ENCODE assay signal across 1 cellular context in the genomic region with DNA sequence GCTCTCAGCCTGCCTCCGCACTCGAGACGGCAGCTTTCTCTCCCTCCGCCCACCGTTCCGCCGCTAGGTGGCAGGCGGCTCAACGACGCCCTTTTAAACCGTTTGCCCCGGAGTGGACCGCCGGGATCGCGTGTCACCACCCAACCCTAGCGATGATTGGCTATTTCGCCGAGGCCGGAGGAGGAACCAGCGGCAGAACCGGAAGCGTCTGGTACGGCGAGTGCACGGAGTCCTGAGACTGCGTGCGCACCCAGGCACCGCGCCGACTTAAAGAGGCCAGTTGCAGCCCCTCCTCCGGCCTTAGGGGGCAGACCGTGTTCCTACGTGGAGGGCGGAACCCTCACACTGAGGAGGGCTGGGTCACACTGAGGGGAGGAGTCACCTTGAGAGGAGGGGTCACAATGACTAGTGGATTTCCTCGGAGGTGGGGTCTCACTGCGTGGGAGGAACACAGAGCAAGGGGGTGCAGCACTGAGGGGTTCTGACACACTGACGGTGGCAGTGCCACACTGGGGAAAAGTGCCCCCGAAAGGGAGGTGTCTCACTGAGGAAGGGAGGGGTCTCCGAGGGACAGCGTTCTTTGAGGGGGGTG.
A peak's percentile ranks its signal among the peaks of the same experiment; 100 is the strongest.
TF ChIP-seq lines count a peak whose summit lies in the region.

No MANE protein-coding gene starts in this region.

TF ChIP-seq in HEK293, 187 proteins besides CTCF, POLR2A, EP300 and RAD21 (continued from another document and continues in another):
- TF ChIP-seq, protein P1, sequence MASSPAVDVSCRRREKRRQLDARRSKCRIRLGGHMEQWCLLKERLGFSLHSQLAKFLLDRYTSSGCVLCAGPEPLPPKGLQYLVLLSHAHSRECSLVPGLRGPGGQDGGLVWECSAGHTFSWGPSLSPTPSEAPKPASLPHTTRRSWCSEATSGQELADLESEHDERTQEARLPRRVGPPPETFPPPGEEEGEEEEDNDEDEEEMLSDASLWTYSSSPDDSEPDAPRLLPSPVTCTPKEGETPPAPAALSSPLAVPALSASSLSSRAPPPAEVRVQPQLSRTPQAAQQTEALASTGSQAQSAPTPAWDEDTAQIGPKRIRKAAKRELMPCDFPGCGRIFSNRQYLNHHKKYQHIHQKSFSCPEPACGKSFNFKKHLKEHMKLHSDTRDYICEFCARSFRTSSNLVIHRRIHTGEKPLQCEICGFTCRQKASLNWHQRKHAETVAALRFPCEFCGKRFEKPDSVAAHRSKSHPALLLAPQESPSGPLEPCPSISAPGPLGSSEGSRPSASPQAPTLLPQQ (tag by site-specific recombination; IDR thresholded peaks at IDR 0.05): peak; percentile 98
- TF ChIP-seq ZNF157 (tag by site-specific recombination; IDR thresholded peaks at IDR 0.05) (no peak), ZFHX2 (tag by site-specific recombination; conservative IDR thresholded peaks at IDR 0.05) (no peak; the same call in none of the 2 replicates), ZBTB48 (tag by site-specific recombination; IDR thresholded peaks at IDR 0.05) (no peak; the same call in none of the 2 replicates), SP2 (tag by site-specific recombination; IDR thresholded peaks at IDR 0.05) (peak; percentile 93), ZNF76 (tag by site-specific recombination; IDR thresholded peaks at IDR 0.05; ENCODE audit: borderline replicate concordance, low read depth) (peak; percentile 63; the same call in 1 of the 2 replicates), ZXDB (tag by site-specific recombination; IDR thresholded peaks at IDR 0.05) (peak; percentile 38; the same call in 1 of the 2 replicates), ZNF660 (tag by site-specific recombination; IDR thresholded peaks at IDR 0.05) (peak; percentile 61; the same call in 1 of the 2 replicates), ZNF549 (tag by site-specific recombination; IDR thresholded peaks at IDR 0.05) (no peak), SCRT2 (tag by site-specific recombination; IDR thresholded peaks at IDR 0.05) (no peak), ZNF175 (tag by site-specific recombination; IDR thresholded peaks at IDR 0.05) (no peak), ZNF19 (tag by site-specific recombination; IDR thresholded peaks at IDR 0.05; ENCODE audit: low read depth) (no peak), ZNF521 (tag by site-specific recombination; IDR thresholded peaks at IDR 0.05) (no peak), ZSCAN30 (tag by site-specific recombination; IDR thresholded peaks at IDR 0.05) (no peak), BCL11A (tag by site-specific recombination; IDR thresholded peaks at IDR 0.05; ENCODE audit: low read depth) (0 out of 2 replicates have a peak, but pooled peaks have one; percentile 38), ZBTB7A (tag by site-specific recombination; IDR thresholded peaks at IDR 0.05; ENCODE audit: low read depth) (peak; percentile 69; the same call in 1 of the 2 replicates), ZNF24 (tag by site-specific recombination; IDR thresholded peaks at IDR 0.05) (no peak; the same call in 1 of the 2 replicates), ZNF707 (tag by site-specific recombination; IDR thresholded peaks at IDR 0.05) (no peak), GLIS2 (tag by site-specific recombination; IDR thresholded peaks at IDR 0.05) (peak; percentile 98), ZNF292 (tag by site-specific recombination; IDR thresholded peaks at IDR 0.05; ENCODE audit: borderline replicate concordance, low read depth) (no peak), GLI2 (tag by site-specific recombination; IDR thresholded peaks at IDR 0.05; ENCODE audit: borderline replicate concordance, low read depth) (no peak), ZNF138 (tag by site-specific recombination; IDR thresholded peaks at IDR 0.05; ENCODE audit: borderline replicate concordance) (no peak), SALL2 (tag by site-specific recombination; IDR thresholded peaks at IDR 0.05; ENCODE audit: borderline replicate concordance) (no peak), HOXD13 (CRISPR knock-in tag; IDR thresholded peaks at IDR 0.05; ENCODE audit: borderline replicate concordance) (no peak), WT1 (tag by site-specific recombination; IDR thresholded peaks at IDR 0.05) (no peak; the same call in 1 of the 2 replicates), SETDB1 (IDR thresholded peaks at IDR 0.05; ENCODE audit: insufficient read length, low read length) (peak; percentile 48), ZFP69B (tag by site-specific recombination; IDR thresholded peaks at IDR 0.05) (peak; percentile 97), KLF9 (tag by site-specific recombination; IDR thresholded peaks at IDR 0.05; ENCODE audit: low read depth) (peak; percentile 66), ZNF560 (tag by site-specific recombination; IDR thresholded peaks at IDR 0.05; ENCODE audit: borderline replicate concordance) (no peak), ZNF394 (tag by site-specific recombination; IDR thresholded peaks at IDR 0.05; ENCODE audit: borderline replicate concordance) (0 out of 2 replicates have a peak, but pooled peaks have one; percentile 16), BCL11B (tag by site-specific recombination; IDR thresholded peaks at IDR 0.05; ENCODE audit: low read depth) (peak; percentile 83; the same call in 1 of the 2 replicates), ZNF830 (tag by site-specific recombination; IDR thresholded peaks at IDR 0.05; ENCODE audit: low read depth) (no peak), ZNF121 (tag by site-specific recombination; IDR thresholded peaks at IDR 0.05) (no peak), ZNF146 (tag by site-specific recombination; IDR thresholded peaks at IDR 0.05) (no peak), ZNF324 (tag by site-specific recombination; IDR thresholded peaks at IDR 0.05) (no peak), EGR2 (tag by site-specific recombination; IDR thresholded peaks at IDR 0.05; ENCODE audit: low read depth) (peak; percentile 29; the same call in 1 of the 2 replicates), ZNF350 (tag by site-specific recombination; IDR thresholded peaks at IDR 0.05) (no peak), ZBTB17 (tag by site-specific recombination; IDR thresholded peaks at IDR 0.05) (peak; percentile 71), ZNF514 (tag by site-specific recombination; IDR thresholded peaks at IDR 0.05) (no peak), ZNF610 (tag by site-specific recombination; IDR thresholded peaks at IDR 0.05; ENCODE audit: borderline replicate concordance) (no peak), KLF16 (tag by site-specific recombination; IDR thresholded peaks at IDR 0.05) (peak; percentile 24; the same call in 1 of the 2 replicates), ZNF341 (tag by site-specific recombination; IDR thresholded peaks at IDR 0.05; ENCODE audit: low read depth) (no peak; the same call in 1 of the 2 replicates), ZNF664 (tag by site-specific recombination; IDR thresholded peaks at IDR 0.05) (no peak), TCF7L2 (IDR thresholded peaks at IDR 0.05; ENCODE audit: borderline replicate concordance, low read depth, low read length) (no peak), ZNF658 (tag by site-specific recombination; IDR thresholded peaks at IDR 0.05) (no peak), ZBTB20 (tag by site-specific recombination; IDR thresholded peaks at IDR 0.05) (peak; percentile 44; the same call in 1 of the 2 replicates), GLIS1 (tag by site-specific recombination; IDR thresholded peaks at IDR 0.05) (peak; percentile 73), MEIS1 (CRISPR knock-in tag; IDR thresholded peaks at IDR 0.05; ENCODE audit: borderline replicate concordance) (no peak), ZNF202 (tag by site-specific recombination; IDR thresholded peaks at IDR 0.05; ENCODE audit: borderline replicate concordance) (no peak), ZNF335 (tag by site-specific recombination; conservative IDR thresholded peaks at IDR 0.05) (0 out of 2 replicates have a peak, but pooled peaks have one; percentile 33), ZNF600 (tag by site-specific recombination; IDR thresholded peaks at IDR 0.05) (no peak)
- TF ChIP-seq, protein P2, sequence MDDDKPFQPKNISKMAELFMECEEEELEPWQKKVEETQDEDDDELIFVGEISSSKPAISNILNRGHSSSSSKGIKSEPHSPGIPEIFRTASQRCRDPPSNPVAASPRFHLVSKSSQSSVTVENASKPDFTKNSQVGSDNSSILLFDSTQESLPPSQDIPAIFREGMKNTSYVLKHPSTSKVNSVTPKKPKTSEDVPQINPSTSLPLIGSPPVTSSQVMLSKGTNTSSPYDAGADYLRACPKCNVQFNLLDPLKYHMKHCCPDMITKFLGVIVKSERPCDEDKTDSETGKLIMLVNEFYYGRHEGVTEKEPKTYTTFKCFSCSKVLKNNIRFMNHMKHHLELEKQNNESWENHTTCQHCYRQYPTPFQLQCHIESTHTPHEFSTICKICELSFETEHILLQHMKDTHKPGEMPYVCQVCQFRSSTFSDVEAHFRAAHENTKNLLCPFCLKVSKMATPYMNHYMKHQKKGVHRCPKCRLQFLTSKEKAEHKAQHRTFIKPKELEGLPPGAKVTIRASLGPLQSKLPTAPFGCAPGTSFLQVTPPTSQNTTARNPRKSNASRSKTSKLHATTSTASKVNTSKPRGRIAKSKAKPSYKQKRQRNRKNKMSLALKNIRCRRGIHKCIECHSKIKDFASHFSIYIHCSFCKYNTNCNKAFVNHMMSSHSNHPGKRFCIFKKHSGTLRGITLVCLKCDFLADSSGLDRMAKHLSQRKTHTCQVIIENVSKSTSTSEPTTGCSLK (tag by site-specific recombination; IDR thresholded peaks at IDR 0.05): no peak
- TF ChIP-seq, protein P3, sequence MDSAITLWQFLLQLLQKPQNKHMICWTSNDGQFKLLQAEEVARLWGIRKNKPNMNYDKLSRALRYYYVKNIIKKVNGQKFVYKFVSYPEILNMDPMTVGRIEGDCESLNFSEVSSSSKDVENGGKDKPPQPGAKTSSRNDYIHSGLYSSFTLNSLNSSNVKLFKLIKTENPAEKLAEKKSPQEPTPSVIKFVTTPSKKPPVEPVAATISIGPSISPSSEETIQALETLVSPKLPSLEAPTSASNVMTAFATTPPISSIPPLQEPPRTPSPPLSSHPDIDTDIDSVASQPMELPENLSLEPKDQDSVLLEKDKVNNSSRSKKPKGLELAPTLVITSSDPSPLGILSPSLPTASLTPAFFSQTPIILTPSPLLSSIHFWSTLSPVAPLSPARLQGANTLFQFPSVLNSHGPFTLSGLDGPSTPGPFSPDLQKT (IDR thresholded peaks at IDR 0.05; ENCODE audit: borderline replicate concordance, low read depth, low read length): no peak; the same call in 1 of the 2 replicates
- TF ChIP-seq, protein P4, sequence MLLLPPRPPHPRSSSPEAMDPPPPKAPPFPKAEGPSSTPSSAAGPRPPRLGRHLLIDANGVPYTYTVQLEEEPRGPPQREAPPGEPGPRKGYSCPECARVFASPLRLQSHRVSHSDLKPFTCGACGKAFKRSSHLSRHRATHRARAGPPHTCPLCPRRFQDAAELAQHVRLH (tag by site-specific recombination; IDR thresholded peaks at IDR 0.05): no peak
- TF ChIP-seq, protein P5, sequence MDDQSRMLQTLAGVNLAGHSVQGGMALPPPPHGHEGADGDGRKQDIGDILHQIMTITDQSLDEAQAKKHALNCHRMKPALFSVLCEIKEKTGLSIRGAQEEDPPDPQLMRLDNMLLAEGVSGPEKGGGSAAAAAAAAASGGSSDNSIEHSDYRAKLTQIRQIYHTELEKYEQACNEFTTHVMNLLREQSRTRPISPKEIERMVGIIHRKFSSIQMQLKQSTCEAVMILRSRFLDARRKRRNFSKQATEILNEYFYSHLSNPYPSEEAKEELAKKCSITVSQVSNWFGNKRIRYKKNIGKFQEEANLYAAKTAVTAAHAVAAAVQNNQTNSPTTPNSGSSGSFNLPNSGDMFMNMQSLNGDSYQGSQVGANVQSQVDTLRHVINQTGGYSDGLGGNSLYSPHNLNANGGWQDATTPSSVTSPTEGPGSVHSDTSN (CRISPR knock-in tag; IDR thresholded peaks at IDR 0.05): no peak
- TF ChIP-seq, protein P6, sequence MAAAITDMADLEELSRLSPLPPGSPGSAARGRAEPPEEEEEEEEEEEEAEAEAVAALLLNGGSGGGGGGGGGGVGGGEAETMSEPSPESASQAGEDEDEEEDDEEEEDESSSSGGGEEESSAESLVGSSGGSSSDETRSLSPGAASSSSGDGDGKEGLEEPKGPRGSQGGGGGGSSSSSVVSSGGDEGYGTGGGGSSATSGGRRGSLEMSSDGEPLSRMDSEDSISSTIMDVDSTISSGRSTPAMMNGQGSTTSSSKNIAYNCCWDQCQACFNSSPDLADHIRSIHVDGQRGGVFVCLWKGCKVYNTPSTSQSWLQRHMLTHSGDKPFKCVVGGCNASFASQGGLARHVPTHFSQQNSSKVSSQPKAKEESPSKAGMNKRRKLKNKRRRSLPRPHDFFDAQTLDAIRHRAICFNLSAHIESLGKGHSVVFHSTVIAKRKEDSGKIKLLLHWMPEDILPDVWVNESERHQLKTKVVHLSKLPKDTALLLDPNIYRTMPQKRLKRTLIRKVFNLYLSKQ (tag by site-specific recombination; IDR thresholded peaks at IDR 0.05; ENCODE audit: borderline replicate concordance): no peak
- TF ChIP-seq, protein P7, sequence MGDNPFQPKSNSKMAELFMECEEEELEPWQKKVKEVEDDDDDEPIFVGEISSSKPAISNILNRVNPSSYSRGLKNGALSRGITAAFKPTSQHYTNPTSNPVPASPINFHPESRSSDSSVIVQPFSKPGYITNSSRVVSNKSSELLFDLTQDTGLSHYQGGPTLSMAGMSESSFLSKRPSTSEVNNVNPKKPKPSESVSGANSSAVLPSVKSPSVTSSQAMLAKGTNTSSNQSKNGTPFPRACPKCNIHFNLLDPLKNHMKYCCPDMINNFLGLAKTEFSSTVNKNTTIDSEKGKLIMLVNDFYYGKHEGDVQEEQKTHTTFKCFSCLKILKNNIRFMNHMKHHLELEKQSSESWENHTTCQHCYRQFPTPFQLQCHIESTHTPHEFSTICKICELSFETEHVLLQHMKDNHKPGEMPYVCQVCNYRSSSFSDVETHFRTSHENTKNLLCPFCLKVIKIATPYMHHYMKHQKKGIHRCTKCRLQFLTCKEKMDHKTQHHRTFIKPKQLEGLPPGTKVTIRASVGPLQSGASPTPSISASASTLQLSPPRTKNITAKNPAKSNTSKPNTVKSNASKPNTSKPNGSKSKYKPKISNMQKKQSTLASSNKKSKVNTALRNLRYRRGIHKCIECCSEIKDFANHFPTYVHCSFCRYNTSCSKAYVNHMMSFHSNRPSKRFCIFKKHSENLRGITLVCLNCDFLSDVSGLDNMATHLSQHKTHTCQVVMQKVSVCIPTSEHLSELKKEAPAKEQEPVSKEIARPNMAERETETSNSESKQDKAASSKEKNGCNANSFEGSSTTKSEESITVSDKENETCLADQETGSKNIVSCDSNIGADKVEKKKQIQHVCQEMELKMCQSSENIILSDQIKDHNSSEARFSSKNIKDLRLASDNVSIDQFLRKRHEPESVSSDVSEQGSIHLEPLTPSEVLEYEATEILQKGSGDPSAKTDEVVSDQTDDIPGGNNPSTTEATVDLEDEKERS (tag by site-specific recombination; IDR thresholded peaks at IDR 0.05): no peak
